In the genomic region with DNA sequence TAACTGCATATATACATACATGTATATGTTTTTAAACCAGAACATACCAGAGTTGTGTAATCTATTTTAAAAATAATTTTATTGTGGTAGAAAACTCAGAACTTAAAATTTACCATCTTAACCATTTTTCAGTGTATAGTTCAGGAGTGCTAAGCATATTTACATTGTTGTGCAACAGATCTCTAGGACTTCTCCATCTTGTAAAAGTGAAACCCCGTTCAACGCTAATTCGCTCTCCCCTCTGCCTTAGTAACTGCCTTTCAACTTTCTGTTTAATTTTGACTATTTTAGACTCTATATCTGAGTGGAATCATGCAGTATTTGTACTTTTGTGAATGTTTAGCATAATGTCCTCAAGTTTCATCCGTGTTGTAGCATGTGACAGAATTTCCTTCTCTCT, we compare ENCODE assay signal across 8 cellular contexts. TPM values are rescaled to one million over a fixed set of nuclear protein-coding genes. Genes with fewer than 3 reads are reported as not detected.
DNase-seq lines count a peak whose midpoint lies in the region; ATAC-seq, FAIRE-seq and TF ChIP-seq lines count a peak whose summit lies in the region.

No MANE protein-coding gene starts in this region.

- no peak overlapping the region for H3K27ac Mint-ChIP-seq in activated CD8-positive, alpha-beta T cell treated with anti-CD3 and anti-CD28 coated beads for 36 hours

- peak overlapping the region; percentile 32 for H3K4me3 Mint-ChIP-seq in activated CD8-positive, alpha-beta T cell treated with anti-CD3 and anti-CD28 coated beads for 36 hours

- H3K27me3 Mint-ChIP-seq in activated CD8-positive, alpha-beta T cell treated with anti-CD3 and anti-CD28 coated beads for 36 hours, result peaks cover 22% of the 10 kb centered on the region

- peak; percentile 89 for FAIRE-seq in GM19239 (lab: Jason Lieb, UNC)

- WGBS in ovary, 3 donors, result 87 to 89% (median 87%) methylated on average over 4 of the region's 4 CpGs

- no peaks in the 10 kb centered on the region for H3K36me3 Mint-ChIP-seq in activated CD8-positive, alpha-beta T cell treated with anti-CD3 and anti-CD28 coated beads for 36 hours (ENCODE audit: low read depth)

- POLR2A ChIA-PET in activated CD8-positive, alpha-beta T cell treated with anti-CD3 and anti-CD28 coated beads for 36 hours (lab: Charles Lee), result no interaction called here

- intact Hi-C loops in activated CD8-positive, alpha-beta T cell treated with anti-CD3 and anti-CD28 coated beads for 36 hours (cut with micrococcal nuclease), result no loop called here
- intact Hi-C loops in ovary (cut with DNase I), result loop anchor here in 1 of 4 donors (2.0 kb wide), 1 partner anchor 68 kb away; the partner anchor contains the start of gene TIPARP

- no peak for TF ChIP-seq POLR2A in ovary (IDR thresholded peaks at IDR 0.05)

- CTCF ChIA-PET in activated CD8-positive, alpha-beta T cell treated with anti-CD3 and anti-CD28 coated beads for 36 hours (lab: Charles Lee), result no interaction called here

- no peaks in the 10 kb centered on the region for H3K4me1 ChIP-seq in ovary (ENCODE audit: insufficient read depth)

- peak; percentile 57 for ATAC-seq in HG03025 (IDR thresholded peaks at IDR 0.05; ENCODE audit: low FRiP score, unreplicated experiment)
- ATAC-seq in activated CD8-positive, alpha-beta T cell treated with anti-CD3 and anti-CD28 coated beads for 36 hours, result peak; percentile 45

- H3K27ac ChIP-seq in ovary, result no peak overlapping the region

- no peaks in the 10 kb centered on the region for H3K36me3 ChIP-seq in ovary

- no peaks in the 10 kb centered on the region for H3K27me3 ChIP-seq in ovary

- no peak for TF ChIP-seq EP300 in ovary (IDR thresholded peaks at IDR 0.05)

- DNase-seq in GM19239 (ENCODE audit: insufficient read length, low spot score) (no peak), pons (ENCODE audit: low spot score) (peak; percentile 26), Kasumi-1 (lab: John Stamatoyannopoulos, UW) (no peak), ovary (no peak), kidney glomerular epithelial cell (lab: John Stamatoyannopoulos, UW) (no peak)
- no peak for DNase-seq in activated CD8-positive, alpha-beta T cell treated with anti-CD3 and anti-CD28 coated beads for 36 hours
- DNase-seq in stimulated activated CD4-positive, alpha-beta T cell treated with anti-CD3 and anti-CD28 coated beads, Interleukin-2, amount 100 ng/mL, for 24 hours, result no peak

- no peaks in the 10 kb centered on the region for H3K9me3 Mint-ChIP-seq in activated CD8-positive, alpha-beta T cell treated with anti-CD3 and anti-CD28 coated beads for 36 hours

- H3K4me3 ChIP-seq in ovary, result no peak overlapping the region

- no peaks in the 10 kb centered on the region for H3K9me3 ChIP-seq in ovary

- peaks cover 12% of the 10 kb centered on the region for H3K4me1 Mint-ChIP-seq in activated CD8-positive, alpha-beta T cell treated with anti-CD3 and anti-CD28 coated beads for 36 hours (ENCODE audit: low read depth)

- TF ChIP-seq CTCF in activated CD8-positive, alpha-beta T cell treated with anti-CD3 and anti-CD28 coated beads for 36 hours (IDR thresholded peaks at IDR 0.05), result no peak
- no peak for TF ChIP-seq CTCF in ovary (IDR thresholded peaks at IDR 0.05)

RNA-seq across cellular contexts. Expression of gene SSR3, which starts 51.8 kb away (rescaled TPM):
- 100 to 1,000 TPM; 175 TPM for total RNA-seq in activated CD8-positive, alpha-beta T cell treated with anti-CD3 and anti-CD28 coated beads for 36 hours
- total RNA-seq in ovary, result 100 to 1,000 TPM in 5 of 7 donors, 10 to 100 TPM in 2; 53.4 to 303 (median 160) TPM
- polyA plus RNA-seq in ovary, result 100 to 1,000 TPM in 1 of 2 donors, 10 to 100 TPM in 1; 90.2 to 178 TPM
